ENCODE assay signal across 8 cellular contexts in genomic region chr15:72271221-72271620, GRCh38. TPM values are rescaled to one million over a fixed set of nuclear protein-coding genes. Genes with fewer than 3 reads are reported as not detected.
A peak's percentile ranks its signal among the peaks of the same experiment; 100 is the strongest.
DNase-seq lines count a peak whose midpoint lies in the region; ATAC-seq, FAIRE-seq and TF ChIP-seq lines count a peak whose summit lies in the region.

No MANE protein-coding gene starts in this region.

- H3K27ac ChIP-seq in AG04450 (ENCODE audit: low read depth, low read length): no peak overlapping the region
- H3K27ac ChIP-seq in K562 (ENCODE audit: extremely low read depth, low read depth, low read length): no peak overlapping the region
- peak overlapping the region; percentile 93 for H3K27ac ChIP-seq in muscle layer of colon (ENCODE audit: low read depth, low read length)

- peaks cover 3% of the 10 kb centered on the region for H3K27me3 Mint-ChIP-seq in HFFc6 (ENCODE audit: insufficient read depth)

- peaks cover 43% of the 10 kb centered on the region; the same call in 2 of the 3 replicates for H3K36me3 ChIP-seq in K562 (ENCODE audit: control insufficient read depth, insufficient read depth, low read length)
- H3K36me3 ChIP-seq in muscle layer of colon (ENCODE audit: insufficient read depth, low read length): peaks cover 28% of the 10 kb centered on the region

- in situ Hi-C loops in K562 (cut with MboI): loop anchor here (5.0 kb wide), 1 partner anchor 59 kb away; no protein-coding TSS in a partner anchor

- TF ChIP-seq EP300 in K562 (IDR thresholded peaks at IDR 0.05; ENCODE audit: low read length): no peak

- BruUV-seq in K562 (replicated peaks; lab: Mats Ljungman, UMichigan): TSS peak; percentile 61

- H3K4me3 ChIP-seq in AG04450 (ENCODE audit: low read depth, low read length) (peak overlapping the region; percentile 82), K562 (peak overlapping the region; percentile 74; the same call in 1 of the 2 replicates), muscle layer of colon (ENCODE audit: low read depth in 1 of 2, low read length in 2 of 2) (peak overlapping the region in 1 of 2 donors; percentile 76)

- peak overlapping the region; percentile 82 for H3K27ac Mint-ChIP-seq in HFFc6

- DNase-seq in AG04450 (ENCODE audit: low read depth, low spot score): no peak
- DNase-seq in HFFc6: no peak
- DNase-seq in K562 (ENCODE audit: extremely low read depth in 1 of 4, low spot score in 3 of 4): no peak
- no peak for DNase-seq in DMS114 treated with DMSO at 0.1 percent for 48 hours (lab: John Stamatoyannopoulos, UW; ENCODE audit: unreplicated experiment)
- DNase-seq in NCI-H2171 (lab: John Stamatoyannopoulos, UW): no peak

- H3K9me1 ChIP-seq in K562 (ENCODE audit: control insufficient read depth, insufficient read depth, low read length): no peaks in the 10 kb centered on the region

- peak overlapping the region; percentile 93 for H3K4me3 Mint-ChIP-seq in HFFc6

- peaks cover 10% of the 10 kb centered on the region for H3K36me3 Mint-ChIP-seq in HFFc6 (ENCODE audit: low read depth)

- POLR2A ChIA-PET in AG04450 (lab: Yijun Ruan, JAX): no interaction called here
- POLR2A ChIA-PET in K562 (lab: Yijun Ruan, JAX): interaction anchor here (1.0 kb wide), 1 partner anchor 45 kb away, joined by 4 read pairs; no protein-coding TSS in a partner anchor

- H3K4me2 ChIP-seq in K562 (ENCODE audit: insufficient read depth, low read length): peak overlapping the region; percentile 83

- H3K9me3 ChIP-seq in AG04450 (ENCODE audit: control insufficient read depth, insufficient read depth, low read length) (no peaks in the 10 kb centered on the region), K562 (replicated peaks; ENCODE audit: control insufficient read depth, insufficient read depth, low read depth, low read length) (no peaks in the 10 kb centered on the region), muscle layer of colon (ENCODE audit: low read length) (no peaks in the 10 kb centered on the region)

- H4K20me1 ChIP-seq in K562 (replicated peaks; ENCODE audit: control insufficient read depth, insufficient read depth, low read length): no peaks in the 10 kb centered on the region

- H3K4me1 Mint-ChIP-seq in HFFc6 (ENCODE audit: low read depth): peaks cover 43% of the 10 kb centered on the region

- no peak for TF ChIP-seq POLR2A in K562 (conservative IDR thresholded peaks at IDR 0.05)

- TF ChIP-seq CTCF in AG04450 (IDR thresholded peaks at IDR 0.05; ENCODE audit: low read depth, low read length) (no peak), HFFc6 (IDR thresholded peaks at IDR 0.05) (no peak), K562 (IDR thresholded peaks at IDR 0.05 in 2 of 3, conservative IDR thresholded peaks at IDR 0.05 in 1 of 3; ENCODE audit: insufficient read depth in 2 of 3, low read depth in 1 of 3, low read length in 3 of 3) (no peak)

- H3K4me1 ChIP-seq in K562 (replicated peaks in 1 of 2; ENCODE audit: control insufficient read depth in 2 of 2, insufficient read depth in 2 of 2, low read length in 2 of 2) (peaks cover 12 to 17% of the 10 kb centered on the region in 2 experiments; a peak in 4 of 5 replicates), muscle layer of colon (ENCODE audit: insufficient read depth, low read length) (peaks cover 19% of the 10 kb centered on the region)

- no peak overlapping the region for H2AFZ ChIP-seq in K562 (ENCODE audit: low read depth, low read length)

- WGBS in K562 (ENCODE audit: insufficient coverage, low coverage, missing lambda C conversion rate): 66% methylated on average over 4 of the region's 4 CpGs

- TF ChIP-seq RAD21 in K562 (CRISPR knock-in tag; conservative IDR thresholded peaks at IDR 0.05 in 1 of 2, IDR thresholded peaks at IDR 0.05 in 1 of 2): no peak

- CTCF ChIA-PET in AG04450 (lab: Charles Lee): no interaction called here
- CTCF ChIA-PET in K562 (lab: Yijun Ruan, JAX; ENCODE audit: low intra/inter-chr PET ratio): no interaction called here

- no peaks in the 10 kb centered on the region for H3K9me3 Mint-ChIP-seq in HFFc6

- intact Hi-C loops in K562 (cut with micrococcal nuclease): no loop called here

- H3K27me3 ChIP-seq in AG04450 (ENCODE audit: control insufficient read depth, insufficient read depth, low read length) (peaks cover 2% of the 10 kb centered on the region), K562 (ENCODE audit: control insufficient read depth in 2 of 2, insufficient read depth in 2 of 2, low read length in 2 of 2) (no peaks in the 10 kb centered on the region), muscle layer of colon (ENCODE audit: control insufficient read depth in 1 of 2, insufficient read depth in 2 of 2, low read length in 2 of 2) (no peaks in the 10 kb centered on the region)

- H3K9ac ChIP-seq in K562 (ENCODE audit: insufficient read depth in 1 of 2, low read depth in 2 of 2, low read length in 2 of 2): peak overlapping the region; percentile 11 to 79; a peak in 3 of 4 replicates
- H3K9ac ChIP-seq in muscle layer of colon (ENCODE audit: low read length): peak overlapping the region; percentile 22

- FAIRE-seq in K562 (lab: Jason Lieb, UNC): no peak

- H3K79me2 ChIP-seq in K562 (ENCODE audit: control insufficient read depth, insufficient read depth, low read length): peaks cover 23% of the 10 kb centered on the region

- ATAC-seq in K562 (no peak), GM21360 (IDR thresholded peaks at IDR 0.05; ENCODE audit: unreplicated experiment) (no peak), HG03159 (IDR thresholded peaks at IDR 0.05; ENCODE audit: unreplicated experiment) (no peak)

RNA-seq across cellular contexts. Expression of gene PARP6, which starts 1.1 kb away (rescaled TPM):
- polyA plus RNA-seq in AG04450 (2011; rRNA removed): 56.1 and 57.8 TPM in 2 replicates
- 34.9 and 37.1 TPM in 2 replicates for polyA minus RNA-seq in AG04450 (2011; rRNA and poly(A)+ RNA removed)
- total RNA-seq in HFFc6 (2021; fragmentation: NEBNext Ultra II Directional; extraction: Animal tissue kit (Norgen Biotek cat#: 25700)): 10 to 100 TPM; 21.6 to 27.8 (median 24.6) TPM
- 208 and 213 TPM in 2 replicates for total RNA-seq in K562 (2011; cell fraction: chromatin; rRNA removed; ENCODE audit: low replicate concordance)
- 96.4 and 99.1 TPM in 2 replicates for total RNA-seq in K562 (2011; cell fraction: nucleolus; rRNA removed)
- 121 and 131 TPM in 2 replicates for total RNA-seq in K562 (2011; cell fraction: nucleoplasm; rRNA removed)
- 24.1 and 24.9 TPM in 2 replicates for total RNA-seq in K562 (2014; rRNA removed)
- total RNA-seq in K562 (2014; rRNA removed; fragmentation: Illumina TruSeq; extraction: Trizol): 26.3 and 28.3 TPM in 2 replicates
- 25.2 and 27.8 TPM in 2 replicates for total RNA-seq in K562 (2015; rRNA removed; fragmentation: Illumina TruSeq; extraction: Trizol)
- 35.0 and 42.9 TPM in 2 replicates for total RNA-seq in K562 (2021)
- polyA plus RNA-seq in K562 (2011; rRNA removed): 83.2 and 105 TPM in 2 replicates
- 42.2 and 64.2 TPM in 2 replicates for polyA plus RNA-seq in K562 (2011; cell fraction: cytosol; rRNA removed)
- 595 and 718 TPM in 2 replicates for polyA plus RNA-seq in K562 (2011; cell fraction: nucleus; rRNA removed)
- 35.3 and 84.4 TPM in 2 replicates for polyA plus RNA-seq in K562 (2012)
- 34.4 and 41.7 TPM in 2 replicates for polyA plus RNA-seq in K562 (2014; fragmentation: Illumina TruSeq; extraction: Trizol)
- polyA plus RNA-seq in K562 (2014; fragmentation: Nextera tagmentation; extraction: Ambion mirVana): 10 to 100 TPM; 14.8 to 18.9 TPM
- 39.3 and 43.4 TPM in 2 replicates for polyA plus RNA-seq in K562 (2014; rRNA removed)
- 53.4 and 76.3 TPM in 2 replicates for polyA minus RNA-seq in K562 (2011; rRNA and poly(A)+ RNA removed)
- 12.4 and 15.7 TPM in 2 replicates for polyA minus RNA-seq in K562 (2011; cell fraction: cytosol; rRNA and poly(A)+ RNA removed)
- 62.1 and 102 TPM in 2 replicates for polyA minus RNA-seq in K562 (2011; cell fraction: nucleus; rRNA and poly(A)+ RNA removed)

RNA-seq across cellular contexts. Expression of gene PKM, which starts 40.2 kb away (rescaled TPM):
- polyA plus RNA-seq in AG04450 (2011; rRNA removed) (1,954 and 2,130 TPM in 2 replicates), K562 (2011; rRNA removed) (825 and 845 TPM in 2 replicates), K562 (2014; fragmentation: Illumina TruSeq; extraction: Trizol) (507 and 521 TPM in 2 replicates), K562 (2014; fragmentation: Nextera tagmentation; extraction: Ambion mirVana) (100 to 1,000 TPM; 140 to 308 TPM), K562 (2014; rRNA removed) (383 and 417 TPM in 2 replicates)
- polyA minus RNA-seq in AG04450 (2011; rRNA and poly(A)+ RNA removed): 1,898 and 2,543 TPM in 2 replicates
- total RNA-seq in HFFc6 (2021; fragmentation: NEBNext Ultra II Directional; extraction: Animal tissue kit (Norgen Biotek cat#: 25700)): 1,000 to 10,000 TPM; 2,533 to 2,832 (median 2,656) TPM
- 776 and 1,084 TPM in 2 replicates for total RNA-seq in K562 (2011; cell fraction: chromatin; rRNA removed; ENCODE audit: low replicate concordance)
- 622 and 649 TPM in 2 replicates for total RNA-seq in K562 (2011; cell fraction: nucleolus; rRNA removed)
- 690 and 711 TPM in 2 replicates for total RNA-seq in K562 (2011; cell fraction: nucleoplasm; rRNA removed)
- total RNA-seq in K562 (2014; rRNA removed) (368 and 422 TPM in 2 replicates), K562 (2014; rRNA removed; fragmentation: Illumina TruSeq; extraction: Trizol) (309 and 338 TPM in 2 replicates), K562 (2015; rRNA removed; fragmentation: Illumina TruSeq; extraction: Trizol) (472 and 481 TPM in 2 replicates), K562 (2021) (466 and 471 TPM in 2 replicates)
- polyA plus RNA-seq in K562 (2011; cell fraction: cytosol; rRNA removed): 818 and 936 TPM in 2 replicates
- 810 and 976 TPM in 2 replicates for polyA plus RNA-seq in K562 (2011; cell fraction: nucleus; rRNA removed)
- 655 and 840 TPM in 2 replicates for polyA plus RNA-seq in K562 (2012)
- polyA minus RNA-seq in K562 (2011; rRNA and poly(A)+ RNA removed): 1,620 and 1,672 TPM in 2 replicates
- polyA minus RNA-seq in K562 (2011; cell fraction: cytosol; rRNA and poly(A)+ RNA removed): 474 and 637 TPM in 2 replicates
- polyA minus RNA-seq in K562 (2011; cell fraction: nucleus; rRNA and poly(A)+ RNA removed): 388 and 642 TPM in 2 replicates

RNA-seq across cellular contexts. Expression of gene CELF6, which starts 48.7 kb away (rescaled TPM):
- polyA plus RNA-seq in AG04450 (2011; rRNA removed) (0.07 and 0.10 TPM in 2 replicates), K562 (2011; rRNA removed) (0.03 TPM in 1 of 2 replicates, not detected in the other), K562 (2014; fragmentation: Illumina TruSeq; extraction: Trizol) (not detected in 2 replicates), K562 (2014; fragmentation: Nextera tagmentation; extraction: Ambion mirVana) (under 1 TPM in 1 of 2 experiments, not detected in 1; 0.01 TPM), K562 (2014; rRNA removed) (0.11 TPM in 1 of 2 replicates, not detected in the other)
- polyA minus RNA-seq in AG04450 (2011; rRNA and poly(A)+ RNA removed): not detected in 2 replicates
- total RNA-seq in HFFc6 (2021; fragmentation: NEBNext Ultra II Directional; extraction: Animal tissue kit (Norgen Biotek cat#: 25700)): under 1 TPM in 4 of 6 experiments, not detected in 2; 0.11 to 0.14 (median 0.12) TPM
- not detected in 2 replicates for total RNA-seq in K562 (2011; cell fraction: chromatin; rRNA removed; ENCODE audit: low replicate concordance)
- total RNA-seq in K562 (2011; cell fraction: nucleolus; rRNA removed): not detected in 2 replicates
- total RNA-seq in K562 (2011; cell fraction: nucleoplasm; rRNA removed): not detected in 2 replicates
- total RNA-seq in K562 (2014; rRNA removed) (0.04 TPM in 1 of 2 replicates, not detected in the other), K562 (2014; rRNA removed; fragmentation: Illumina TruSeq; extraction: Trizol) (not detected in 2 replicates), K562 (2015; rRNA removed; fragmentation: Illumina TruSeq; extraction: Trizol) (0.08 TPM in 1 of 2 replicates, not detected in the other), K562 (2021) (not detected in 2 replicates)
- 0.09 TPM in 1 of 2 replicates, not detected in the other for polyA plus RNA-seq in K562 (2011; cell fraction: cytosol; rRNA removed)
- 0.55 and 0.58 TPM in 2 replicates for polyA plus RNA-seq in K562 (2011; cell fraction: nucleus; rRNA removed)
- 0.04 and 0.30 TPM in 2 replicates for polyA plus RNA-seq in K562 (2012)
- polyA minus RNA-seq in K562 (2011; rRNA and poly(A)+ RNA removed): not detected in 2 replicates
- not detected in 2 replicates for polyA minus RNA-seq in K562 (2011; cell fraction: cytosol; rRNA and poly(A)+ RNA removed)
- not detected in 2 replicates for polyA minus RNA-seq in K562 (2011; cell fraction: nucleus; rRNA and poly(A)+ RNA removed)
